8 cellular contexts compared by ENCODE assay signal in the genomic region with DNA sequence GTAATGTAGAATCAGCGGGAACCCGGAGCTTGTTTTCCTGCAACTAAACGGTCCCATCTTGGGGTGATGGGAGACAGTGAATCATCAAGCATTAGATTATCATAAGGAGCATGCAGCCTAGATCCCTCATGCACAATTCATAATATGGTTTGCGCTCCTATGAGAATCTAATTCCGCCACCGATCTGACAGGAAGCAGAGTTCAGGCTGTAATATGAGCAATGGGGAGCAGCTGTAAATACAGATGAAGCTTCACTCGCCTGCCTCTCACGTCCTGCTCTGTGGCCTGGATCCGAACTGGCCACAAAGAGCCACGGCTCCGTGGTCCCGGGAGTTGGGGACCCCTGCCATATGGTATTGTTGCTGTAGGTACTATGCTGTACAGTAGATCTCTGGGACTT. TPM values are rescaled to one million over a fixed set of nuclear protein-coding genes. Genes with fewer than 3 reads are reported as not detected.
A peak's percentile ranks its signal among the peaks of the same experiment; 100 is the strongest.
DNase-seq lines count a peak whose midpoint lies in the region; ATAC-seq, FAIRE-seq and TF ChIP-seq lines count a peak whose summit lies in the region.

No MANE protein-coding gene starts in this region.

- H3K27ac ChIP-seq in kidney (ENCODE audit: low read depth in 2 of 2, low read length in 2 of 2) (no peak overlapping the region), urinary bladder (ENCODE audit: low read depth) (no peak overlapping the region)

- ATAC-seq in GM21619 (IDR thresholded peaks at IDR 0.05; ENCODE audit: unreplicated experiment), result peak; percentile 44
- no peak for ATAC-seq in GM19467 (IDR thresholded peaks at IDR 0.05; ENCODE audit: unreplicated experiment)
- no peak for ATAC-seq in omental fat pad (ENCODE audit: low FRiP score)

- POLR2A ChIA-PET in activated CD4-positive, alpha-beta memory T cell treated with anti-CD3 and anti-CD28 coated beads for 36 hours (lab: Charles Lee), result interaction anchor here (0.6 to 1.2 kb wide), 2 partner anchors 29 to 31 kb away, joined by 3 to 4 read pairs; a partner anchor contains a TSS

- no peak for TF ChIP-seq CTCF in CD14-positive monocyte (IDR thresholded peaks at IDR 0.05)
- no peak for TF ChIP-seq CTCF in kidney (IDR thresholded peaks at IDR 0.05; ENCODE audit: borderline replicate concordance, extremely low read depth, insufficient read depth)
- no peak for TF ChIP-seq CTCF in omental fat pad (IDR thresholded peaks at IDR 0.05)

- H3K4me1 ChIP-seq in kidney (ENCODE audit: control insufficient read depth in 1 of 2, insufficient read depth in 1 of 2, low read depth in 1 of 2, low read length in 2 of 2), result no peaks in the 10 kb centered on the region
- H3K4me1 ChIP-seq in urinary bladder (ENCODE audit: insufficient read depth), result no peaks in the 10 kb centered on the region

- DNase-seq in CD14-positive monocyte (ENCODE audit: low spot score) (no peak), kidney (no peak), omental fat pad (ENCODE audit: low spot score) (no peak), NCI-H748 (lab: John Stamatoyannopoulos, UW; ENCODE audit: unreplicated experiment) (no peak)
- DNase-seq in activated CD4-positive, alpha-beta memory T cell treated with anti-CD3 and anti-CD28 coated beads for 36 hours, result peak; percentile 25

- peak overlapping the region; percentile 20 to 90 (median 81) for H3K27ac Mint-ChIP-seq in CD14-positive monocyte
- peak overlapping the region; percentile 76 for H3K27ac Mint-ChIP-seq in activated CD4-positive, alpha-beta memory T cell treated with anti-CD3 and anti-CD28 coated beads for 36 hours

- WGBS in urinary bladder, result 70% methylated on average over 12 of the region's 12 CpGs

- CTCF ChIA-PET in activated CD4-positive, alpha-beta memory T cell treated with anti-CD3 and anti-CD28 coated beads for 36 hours (lab: Charles Lee), result interaction anchor here (0.9 kb wide), 1 partner anchor 34 kb away, joined by 3 read pairs; no protein-coding TSS in a partner anchor

- peak overlapping the region; percentile 76 to 88 for H3K4me3 Mint-ChIP-seq in CD14-positive monocyte
- peak overlapping the region; percentile 79 for H3K4me3 Mint-ChIP-seq in activated CD4-positive, alpha-beta memory T cell treated with anti-CD3 and anti-CD28 coated beads for 36 hours

- peak overlapping the region; percentile 48 to 68 for H3K4me3 ChIP-seq in kidney (ENCODE audit: low read length in 2 of 2)
- peak overlapping the region; percentile 29 for H3K4me3 ChIP-seq in urinary bladder (ENCODE audit: low read depth, low read length)

- intact Hi-C loops in CD14-positive monocyte (cut with micrococcal nuclease), result no loop called here
- intact Hi-C loops in activated CD4-positive, alpha-beta memory T cell treated with anti-CD3 and anti-CD28 coated beads for 36 hours (cut with micrococcal nuclease), result loop anchor here (1.0 kb wide), 1 partner anchor 9 kb away; no protein-coding TSS in a partner anchor
- intact Hi-C loops in kidney (cut with DNase I), result no loop called here

- H3K4me1 Mint-ChIP-seq in CD14-positive monocyte, result peaks cover 49% of the 10 kb centered on the region
- peaks cover 44% of the 10 kb centered on the region for H3K4me1 Mint-ChIP-seq in activated CD4-positive, alpha-beta memory T cell treated with anti-CD3 and anti-CD28 coated beads for 36 hours (ENCODE audit: low read depth)

- H3K36me3 Mint-ChIP-seq in CD14-positive monocyte, result peaks cover 21 to 32% of the 10 kb centered on the region in 2 donors
- peaks cover 39% of the 10 kb centered on the region for H3K36me3 Mint-ChIP-seq in activated CD4-positive, alpha-beta memory T cell treated with anti-CD3 and anti-CD28 coated beads for 36 hours

- H3K36me3 ChIP-seq in kidney (ENCODE audit: control insufficient read depth in 1 of 2, insufficient read depth in 2 of 2, low read length in 2 of 2) (no peaks in the 10 kb centered on the region), urinary bladder (ENCODE audit: insufficient read depth) (peaks cover 5% of the 10 kb centered on the region)

- H3K9me3 Mint-ChIP-seq in CD14-positive monocyte, result peaks cover 11 to 25% (median 24%) of the 10 kb centered on the region in 7 donors
- peaks cover 25% of the 10 kb centered on the region for H3K9me3 Mint-ChIP-seq in activated CD4-positive, alpha-beta memory T cell treated with anti-CD3 and anti-CD28 coated beads for 36 hours

- peaks cover 0 to 3% of the 10 kb centered on the region in 2 donors for H3K9me3 ChIP-seq in kidney (ENCODE audit: control insufficient read depth in 1 of 2, low read length in 2 of 2)

- FAIRE-seq in kidney (lab: Jason Lieb, UNC), result no peak

- no peaks in the 10 kb centered on the region for H3K27me3 Mint-ChIP-seq in CD14-positive monocyte (ENCODE audit: low read depth in 3 of 3)
- no peaks in the 10 kb centered on the region for H3K27me3 Mint-ChIP-seq in activated CD4-positive, alpha-beta memory T cell treated with anti-CD3 and anti-CD28 coated beads for 36 hours

- peak overlapping the region in 1 of 2 donors; percentile 46 for H3K9ac ChIP-seq in kidney (ENCODE audit: low read length in 2 of 2)

RNA-seq across cellular contexts. Expression of a gene that starts 1.6 kb away (rescaled TPM):
- 10 to 100 TPM; 23.0 to 35.5 TPM for polyA plus RNA-seq in CD14-positive monocyte
- 10 to 100 TPM; 56.1 to 60.1 TPM for total RNA-seq in activated CD4-positive, alpha-beta memory T cell treated with anti-CD3 and anti-CD28 coated beads for 36 hours
- total RNA-seq in kidney, result 42.3 TPM
- polyA plus RNA-seq in kidney (ENCODE audit: insufficient read depth, low read depth, low replicate concordance), result 21.9 TPM
- total RNA-seq in urinary bladder, result 49.8 TPM
- polyA plus RNA-seq in urinary bladder, result 20.4 TPM
- 10 to 100 TPM; 16.2 to 78.2 (median 20.2) TPM for total RNA-seq in omental fat pad

RNA-seq across cellular contexts. Expression of a gene that starts 31.0 kb away (rescaled TPM):
- 10 to 100 TPM in 1 of 2 donors, 1 to 10 TPM in 1; 8.6 to 11.0 TPM for polyA plus RNA-seq in CD14-positive monocyte
- 10 to 100 TPM; 32.8 to 38.3 TPM for total RNA-seq in activated CD4-positive, alpha-beta memory T cell treated with anti-CD3 and anti-CD28 coated beads for 36 hours
- total RNA-seq in kidney, result 20.6 TPM
- polyA plus RNA-seq in kidney (ENCODE audit: insufficient read depth, low read depth, low replicate concordance), result 5.7 TPM
- total RNA-seq in urinary bladder, result 40.6 TPM
- 10.5 TPM for polyA plus RNA-seq in urinary bladder
- total RNA-seq in omental fat pad, result 10 to 100 TPM in 2 of 4 donors, 1 to 10 TPM in 2; 5.5 to 80.7 (median 11.2) TPM
